ENCODE assay signal across 15 cellular contexts in genomic region chr6:136148523-136148922, GRCh38.
A peak's percentile ranks its signal among the peaks of the same experiment; 100 is the strongest.
DNase-seq lines count a peak whose midpoint lies in the region; ATAC-seq, FAIRE-seq and TF ChIP-seq lines count a peak whose summit lies in the region.
"Had no signal": no experiment of that assay in that cellular context is flagged by ENCODE, and none has a peak within 500 bp of the region (broad histone marks: within the 10 kb centered on the region; RNA-seq: fewer than 3 reads in every experiment).

No MANE protein-coding gene starts in this region.

- H3K9me1 ChIP-seq in K562 (ENCODE audit: control insufficient read depth, insufficient read depth, low read length) = no peaks in the 10 kb centered on the region

- H3K79me2 ChIP-seq in K562 (ENCODE audit: control insufficient read depth, insufficient read depth, low read length) (no peaks in the 10 kb centered on the region), neural progenitor cell (ENCODE audit: low read depth) (no peaks in the 10 kb centered on the region)

- POLR2A ChIA-PET in K562 (lab: Yijun Ruan, JAX) = interaction anchor here (1.5 kb wide), 1 partner anchor 141 kb away, joined by 8 read pairs; the partner anchor contains the start of gene BCLAF1

- H3K36me3 ChIP-seq in heart right ventricle (peaks cover 0 to 58% (median 8%) of the 10 kb centered on the region in 9 donors), K562 (ENCODE audit: control insufficient read depth, insufficient read depth, low read length) (no peaks in the 10 kb centered on the region), neural progenitor cell (no peaks in the 10 kb centered on the region), urinary bladder (ENCODE audit: insufficient read depth) (peaks cover 2% of the 10 kb centered on the region)
- H3K36me3 ChIP-seq: BLaER1 treated with 17β-estradiol and CSF1 and Interleukin-3, amounts not matched to agents 10 nM and 100 nM had no signal

- no peak overlapping the region for H3K9ac ChIP-seq in K562 (ENCODE audit: insufficient read depth in 1 of 2, low read depth in 2 of 2, low read length in 2 of 2)
- H3K9ac ChIP-seq in neural progenitor cell = no peak overlapping the region
- H3K9ac ChIP-seq: BLaER1 treated with 17β-estradiol and CSF1 and Interleukin-3, amounts not matched to agents 10 nM and 100 nM had no signal

- H3K27ac ChIP-seq in heart right ventricle (peak overlapping the region in 7 of 10 donors; percentile 4 to 56 (median 24)), K562 (ENCODE audit: extremely low read depth, low read depth, low read length) (no peak overlapping the region), neural progenitor cell (no peak overlapping the region), urinary bladder (ENCODE audit: low read depth) (peak overlapping the region; percentile 59)
- H3K27ac ChIP-seq: BLaER1 treated with 17β-estradiol and CSF1 and Interleukin-3, amounts not matched to agents 10 nM and 100 nM; HL-60 had no signal

- DNase-seq in heart right ventricle (no peak), Right ventricle myocardium inferior (ENCODE audit: missing footprints) (no peak), K562 (ENCODE audit: extremely low read depth in 1 of 4, low spot score in 3 of 4) (no peak), neural progenitor cell (ENCODE audit: low spot score) (no peak), T-helper 9 cell (no peak), NCI-H2196 (lab: John Stamatoyannopoulos, UW; ENCODE audit: unreplicated experiment) (no peak)
- DNase-seq: 8988T; CD4-positive, CD25-positive, alpha-beta regulatory T cell; DMS53; HCEC 1CT; HFFc6 had no signal

- TF ChIP-seq CTCF in heart right ventricle (IDR thresholded peaks at IDR 0.05) = no peak
- TF ChIP-seq CTCF in K562 (IDR thresholded peaks at IDR 0.05 in 2 of 3, conservative IDR thresholded peaks at IDR 0.05 in 1 of 3; ENCODE audit: insufficient read depth in 2 of 3, low read depth in 1 of 3, low read length in 3 of 3) = no peak
- no peak for TF ChIP-seq CTCF in neural progenitor cell (IDR thresholded peaks at IDR 0.05)

- ATAC-seq in heart right ventricle (peak in 1 of 8 donors; percentile 36), Right ventricle myocardium inferior (no peak), K562 (peak; percentile 52; the same call in 1 of the 3 replicates), HG02938 (IDR thresholded peaks at IDR 0.05; ENCODE audit: unreplicated experiment) (no peak)

- no peaks in the 10 kb centered on the region for H3K4me1 Mint-ChIP-seq in neural progenitor cell
- H3K4me1 Mint-ChIP-seq: CD4-positive, CD25-positive, alpha-beta regulatory T cell had no signal

- no peaks in the 10 kb centered on the region for H3K27me3 ChIP-seq in heart right ventricle
- H3K27me3 ChIP-seq in K562 (ENCODE audit: control insufficient read depth in 2 of 2, insufficient read depth in 2 of 2, low read length in 2 of 2) = no peaks in the 10 kb centered on the region; a peak in 2 of 5 replicates
- H3K27me3 ChIP-seq in neural progenitor cell = no peaks in the 10 kb centered on the region
- H3K27me3 ChIP-seq: BLaER1 treated with 17β-estradiol and CSF1 and Interleukin-3, amounts not matched to agents 10 nM and 100 nM had no signal

- no peak overlapping the region for H3K4me2 ChIP-seq in K562 (ENCODE audit: insufficient read depth, low read length)
- H3K4me2 ChIP-seq in neural progenitor cell = no peak overlapping the region
- H3K4me2 ChIP-seq: BLaER1 treated with 17β-estradiol and CSF1 and Interleukin-3, amounts not matched to agents 10 nM and 100 nM had no signal

- TF ChIP-seq EP300 in K562 (IDR thresholded peaks at IDR 0.05; ENCODE audit: low read length) = no peak

- no peak for TF ChIP-seq POLR2A in K562 (conservative IDR thresholded peaks at IDR 0.05)

- no peaks in the 10 kb centered on the region for H3K9me3 Mint-ChIP-seq in neural progenitor cell
- H3K9me3 Mint-ChIP-seq: HFFc6 had no signal

- in situ Hi-C loops in K562 (cut with MboI) = no loop called here

- intact Hi-C loops in heart right ventricle (cut with DNase I) (loop anchor here in 1 of 10 donors (5.0 kb wide), 1 partner anchor 41 kb away; no protein-coding TSS in a partner anchor), Right ventricle myocardium inferior (cut with DNase I) (no loop called here), K562 (cut with micrococcal nuclease) (no loop called here)

- no peak overlapping the region for H3K27ac Mint-ChIP-seq in neural progenitor cell
- H3K27ac Mint-ChIP-seq: CD4-positive, CD25-positive, alpha-beta regulatory T cell; HFFc6 had no signal

- H3K9me3 ChIP-seq in heart right ventricle = no peaks in the 10 kb centered on the region
- H3K9me3 ChIP-seq in K562 (replicated peaks; ENCODE audit: control insufficient read depth, insufficient read depth, low read depth, low read length) = no peaks in the 10 kb centered on the region
- H3K9me3 ChIP-seq in neural progenitor cell (ENCODE audit: low read depth) = no peaks in the 10 kb centered on the region
- H3K9me3 ChIP-seq: BLaER1 treated with 17β-estradiol and CSF1 and Interleukin-3, amounts not matched to agents 10 nM and 100 nM had no signal

- no TSS peak for BruUV-seq in K562 (replicated peaks; lab: Mats Ljungman, UMichigan)

- no peak for TF ChIP-seq RAD21 in K562 (CRISPR knock-in tag; conservative IDR thresholded peaks at IDR 0.05 in 1 of 2, IDR thresholded peaks at IDR 0.05 in 1 of 2)

- no peaks in the 10 kb centered on the region for H3K27me3 Mint-ChIP-seq in neural progenitor cell (ENCODE audit: insufficient read depth, low read depth)

- H3K4me3 ChIP-seq in heart right ventricle = no peak overlapping the region
- no peak overlapping the region for H3K4me3 ChIP-seq in K562
- H3K4me3 ChIP-seq in neural progenitor cell = no peak overlapping the region
- no peak overlapping the region for H3K4me3 ChIP-seq in urinary bladder (ENCODE audit: low read depth, low read length)
- H3K4me3 ChIP-seq: BLaER1 treated with 17β-estradiol and CSF1 and Interleukin-3, amounts not matched to agents 10 nM and 100 nM had no signal

- no peaks in the 10 kb centered on the region for H3F3A ChIP-seq in neural progenitor cell (ENCODE audit: low read depth)

- WGBS in heart right ventricle, 2 donors = 77 to 85% methylated on average over 5 of the region's 5 CpGs
- 0% methylated on average over 5 of the region's 5 CpGs for WGBS in K562 (ENCODE audit: insufficient coverage, low coverage, missing lambda C conversion rate)
- 77% methylated on average over 5 of the region's 5 CpGs for WGBS in urinary bladder

- no peak overlapping the region for H2AFZ ChIP-seq in K562 (ENCODE audit: low read depth, low read length)
- peak overlapping the region; percentile 1 for H2AFZ ChIP-seq in neural progenitor cell (replicated peaks)

- CTCF ChIA-PET in K562 (lab: Yijun Ruan, JAX; ENCODE audit: low intra/inter-chr PET ratio) = no interaction called here

- H3K4me1 ChIP-seq in heart right ventricle (peaks cover 6 to 59% (median 20%) of the 10 kb centered on the region in 9 donors), K562 (replicated peaks in 1 of 2; ENCODE audit: control insufficient read depth in 2 of 2, insufficient read depth in 2 of 2, low read length in 2 of 2) (no peaks in the 10 kb centered on the region), neural progenitor cell (no peaks in the 10 kb centered on the region), urinary bladder (ENCODE audit: insufficient read depth) (no peaks in the 10 kb centered on the region)

- H3K36me3 Mint-ChIP-seq in neural progenitor cell = no peaks in the 10 kb centered on the region
- H3K36me3 Mint-ChIP-seq: CD4-positive, CD25-positive, alpha-beta regulatory T cell had no signal

- FAIRE-seq in K562 (lab: Jason Lieb, UNC) = no peak

- no peaks in the 10 kb centered on the region for H4K20me1 ChIP-seq in K562 (replicated peaks; ENCODE audit: control insufficient read depth, insufficient read depth, low read length)
- H4K20me1 ChIP-seq in neural progenitor cell (ENCODE audit: low read depth) = no peaks in the 10 kb centered on the region
- H4K20me1 ChIP-seq: BLaER1 treated with 17β-estradiol and CSF1 and Interleukin-3, amounts not matched to agents 10 nM and 100 nM had no signal

- H3K4me3 Mint-ChIP-seq in neural progenitor cell = no peak overlapping the region
- H3K4me3 Mint-ChIP-seq: CD4-positive, CD25-positive, alpha-beta regulatory T cell; HFFc6 had no signal

TF ChIP-seq in K562, 482 proteins besides CTCF, POLR2A, EP300 and RAD21:
- no peak for TF ChIP-seq CXXC5 (CRISPR knock-in tag; IDR thresholded peaks at IDR 0.05)
- TF ChIP-seq, protein P1, sequence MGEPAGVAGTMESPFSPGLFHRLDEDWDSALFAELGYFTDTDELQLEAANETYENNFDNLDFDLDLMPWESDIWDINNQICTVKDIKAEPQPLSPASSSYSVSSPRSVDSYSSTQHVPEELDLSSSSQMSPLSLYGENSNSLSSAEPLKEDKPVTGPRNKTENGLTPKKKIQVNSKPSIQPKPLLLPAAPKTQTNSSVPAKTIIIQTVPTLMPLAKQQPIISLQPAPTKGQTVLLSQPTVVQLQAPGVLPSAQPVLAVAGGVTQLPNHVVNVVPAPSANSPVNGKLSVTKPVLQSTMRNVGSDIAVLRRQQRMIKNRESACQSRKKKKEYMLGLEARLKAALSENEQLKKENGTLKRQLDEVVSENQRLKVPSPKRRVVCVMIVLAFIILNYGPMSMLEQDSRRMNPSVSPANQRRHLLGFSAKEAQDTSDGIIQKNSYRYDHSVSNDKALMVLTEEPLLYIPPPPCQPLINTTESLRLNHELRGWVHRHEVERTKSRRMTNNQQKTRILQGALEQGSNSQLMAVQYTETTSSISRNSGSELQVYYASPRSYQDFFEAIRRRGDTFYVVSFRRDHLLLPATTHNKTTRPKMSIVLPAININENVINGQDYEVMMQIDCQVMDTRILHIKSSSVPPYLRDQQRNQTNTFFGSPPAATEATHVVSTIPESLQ (CRISPR knock-in tag; IDR thresholded peaks at IDR 0.05) = no peak

Comparison
In these comparisons a context has a peak if more than half of its experiments do, and no peak if none do; other contexts are left out.
1. H3K27ac ChIP-seq: peak in heart right ventricle (7 of 10) and urinary bladder (single experiment); none in K562 (single experiment) and neural progenitor cell (single experiment).